Comparison of ENCODE assay signal across 1 cellular context in genomic region chr14:35365130-35366047, GRCh38.
TF ChIP-seq lines count a peak whose summit lies in the region.

No MANE protein-coding gene starts in this region.

TF ChIP-seq in HepG2, 621 proteins besides CTCF, POLR2A, EP300 and RAD21 (continued from another document and continues in another):
- TF ChIP-seq NFAT5 (CRISPR knock-in tag; IDR thresholded peaks at IDR 0.05) (0 out of 2 replicates have a peak, but pooled peaks have one; percentile 76), ZNF275 (CRISPR knock-in tag; IDR thresholded peaks at IDR 0.05; ENCODE audit: borderline replicate concordance) (no peak), SMAD9 (CRISPR knock-in tag; IDR thresholded peaks at IDR 0.05) (0 out of 2 replicates have a peak, but pooled peaks have one; percentile 42), E2F2 (CRISPR knock-in tag; IDR thresholded peaks at IDR 0.05; ENCODE audit: borderline replicate concordance) (peak; percentile 58; the same call in 1 of the 2 replicates), ZNF670 (CRISPR knock-in tag; IDR thresholded peaks at IDR 0.05; ENCODE audit: borderline replicate concordance) (peak; percentile 97; the same call in 1 of the 2 replicates), BHLHE40 (IDR thresholded peaks at IDR 0.05; ENCODE audit: low read length) (peak; percentile 62), EHMT2 (IDR thresholded peaks at IDR 0.05; ENCODE audit: borderline replicate concordance, low read depth, low read length) (no peak), SIX1 (CRISPR knock-in tag; IDR thresholded peaks at IDR 0.05; ENCODE audit: borderline replicate concordance) (no peak), CC2D1A (CRISPR knock-in tag; IDR thresholded peaks at IDR 0.05) (no peak), ATF3 (CRISPR knock-in tag; IDR thresholded peaks at IDR 0.05) (peak; percentile 92), GABPB1 (CRISPR knock-in tag; IDR thresholded peaks at IDR 0.05) (peak; percentile 37; the same call in 1 of the 2 replicates), ZNF543 (CRISPR knock-in tag; IDR thresholded peaks at IDR 0.05) (peak; percentile 96; the same call in 1 of the 2 replicates), SMAD1 (CRISPR knock-in tag; IDR thresholded peaks at IDR 0.05; ENCODE audit: borderline replicate concordance, low read depth) (peak; percentile 83; the same call in 1 of the 2 replicates), MAFF (IDR thresholded peaks at IDR 0.05; ENCODE audit: low read depth, low read length) (peak; percentile 93), HNF1A (IDR thresholded peaks at IDR 0.05; ENCODE audit: low read depth) (peak; percentile 35; the same call in 1 of the 2 replicates), HNF1A (CRISPR knock-in tag; IDR thresholded peaks at IDR 0.05; ENCODE audit: borderline replicate concordance) (peak; percentile 73), ZNF3 (CRISPR knock-in tag; IDR thresholded peaks at IDR 0.05) (no peak), BCL3 (CRISPR knock-in tag; IDR thresholded peaks at IDR 0.05) (peak; percentile 93), CBX1 (IDR thresholded peaks at IDR 0.05; ENCODE audit: low read depth) (peak; percentile 72), IRX3 (CRISPR knock-in tag; IDR thresholded peaks at IDR 0.05; ENCODE audit: borderline replicate concordance, low read depth) (0 out of 2 replicates have a peak, but pooled peaks have one; percentile 40), FOSL1 (CRISPR knock-in tag; IDR thresholded peaks at IDR 0.05; ENCODE audit: borderline replicate concordance) (peak; percentile 93), TRIM22 (IDR thresholded peaks at IDR 0.05) (no peak), ZBTB7A (CRISPR knock-in tag; IDR thresholded peaks at IDR 0.05) (peak; percentile 74), ZFP36L1 (CRISPR knock-in tag; IDR thresholded peaks at IDR 0.05) (peak; percentile 99), GATAD2A (CRISPR knock-in tag; IDR thresholded peaks at IDR 0.05) (peak; percentile 90), SRY (CRISPR knock-in tag; IDR thresholded peaks at IDR 0.05) (peak; percentile 97; the same call in 1 of the 2 replicates), KDM1A (CRISPR knock-in tag; IDR thresholded peaks at IDR 0.05) (peak; percentile 61), ZNF792 (CRISPR knock-in tag; IDR thresholded peaks at IDR 0.05) (peak; percentile 92), PRPF4 (IDR thresholded peaks at IDR 0.05; ENCODE audit: low read depth, low read length, poor library complexity, severe bottlenecking) (no peak), HOMEZ (CRISPR knock-in tag; IDR thresholded peaks at IDR 0.05; ENCODE audit: low read depth) (peak; percentile 100), ASH2L (IDR thresholded peaks at IDR 0.05; ENCODE audit: insufficient read length, low read depth, low read length) (peak; percentile 64), ZNF510 (CRISPR knock-in tag; IDR thresholded peaks at IDR 0.05; ENCODE audit: low read depth) (peak; percentile 95; the same call in 1 of the 2 replicates), SYNCRIP (IDR thresholded peaks at IDR 0.05; ENCODE audit: insufficient read depth, low read depth, low read length) (no peak), ARNT (IDR thresholded peaks at IDR 0.05) (no peak), ZNF331 (CRISPR knock-in tag; IDR thresholded peaks at IDR 0.05) (peak; percentile 77), PTBP1 (IDR thresholded peaks at IDR 0.05; ENCODE audit: low read depth, low read length, poor library complexity, severe bottlenecking) (no peak), ZBTB1 (CRISPR knock-in tag; IDR thresholded peaks at IDR 0.05; ENCODE audit: borderline replicate concordance) (no peak), ZNF660 (CRISPR knock-in tag; IDR thresholded peaks at IDR 0.05; ENCODE audit: borderline replicate concordance, low read depth) (0 out of 2 replicates have a peak, but pooled peaks have one; percentile 36), CREBL2 (CRISPR knock-in tag; IDR thresholded peaks at IDR 0.05; ENCODE audit: borderline replicate concordance) (no peak), PITX1 (CRISPR knock-in tag; IDR thresholded peaks at IDR 0.05) (peak; percentile 87; the same call in 1 of the 2 replicates), SATB2 (CRISPR knock-in tag; IDR thresholded peaks at IDR 0.05) (no peak), FOXP4 (CRISPR knock-in tag; IDR thresholded peaks at IDR 0.05) (no peak; the same call in 1 of the 2 replicates), CHCHD3 (CRISPR knock-in tag; IDR thresholded peaks at IDR 0.05) (peak; percentile 69; the same call in 1 of the 2 replicates), FOXK2 (IDR thresholded peaks at IDR 0.05) (no peak), GTF2F1 (IDR thresholded peaks at IDR 0.05; ENCODE audit: low read length) (peak; percentile 66; the same call in 1 of the 2 replicates)
